In genomic region chr19:6776999-6777398, GRCh38 we compare ENCODE assay signal across 1 cellular context.
TF ChIP-seq lines count a peak whose summit lies in the region.

No MANE protein-coding gene starts in this region.

TF ChIP-seq in HEK293, 187 proteins besides CTCF, POLR2A, EP300 and RAD21 (continued from another document):
- TF ChIP-seq ZNF488 (tag by site-specific recombination; IDR thresholded peaks at IDR 0.05): no peak
- TF ChIP-seq ZNF362 (tag by site-specific recombination; IDR thresholded peaks at IDR 0.05): no peak
- no peak for TF ChIP-seq ZNF274 (IDR thresholded peaks at IDR 0.05; ENCODE audit: low read length)
- TF ChIP-seq ZNF274 (tag by site-specific recombination; IDR thresholded peaks at IDR 0.05; ENCODE audit: borderline replicate concordance): no peak
